8 cellular contexts compared by ENCODE assay signal in the genomic region with DNA sequence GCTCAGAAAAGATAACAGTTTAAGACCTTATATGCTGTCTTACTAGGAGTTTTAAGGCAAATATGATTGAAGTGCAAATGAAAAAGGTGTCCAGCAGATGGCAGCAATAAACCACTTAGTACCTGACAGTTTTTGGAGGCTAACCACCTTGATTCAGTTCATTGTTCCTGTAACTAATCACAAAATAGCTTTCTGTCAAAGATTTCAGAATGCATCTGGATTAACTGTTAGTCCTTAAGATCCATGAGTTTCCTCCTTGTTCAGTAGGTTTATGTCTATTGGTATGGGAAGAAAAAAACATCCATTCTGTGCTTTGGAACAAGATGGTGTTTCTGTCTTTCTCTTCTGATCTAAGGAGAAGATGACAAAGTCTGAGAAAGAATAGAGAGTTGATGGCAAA. TPM values are rescaled to one million over a fixed set of nuclear protein-coding genes. Genes with fewer than 3 reads are reported as not detected.
DNase-seq lines count a peak whose midpoint lies in the region; ATAC-seq and TF ChIP-seq lines count a peak whose summit lies in the region.

No MANE protein-coding gene starts in this region.

- no peak overlapping the region for H3K27ac ChIP-seq in WERI-Rb-1
- no peak overlapping the region for H3K27ac ChIP-seq in prostate gland

- no peaks in the 10 kb centered on the region for H3K4me1 ChIP-seq in prostate gland (replicated peaks)

- peak; percentile 28 for DNase-seq in activated T-cell treated with anti-CD3 and anti-CD28 coated beads for 24 hours (ENCODE audit: low read depth)
- no peak for DNase-seq in activated T-cell treated with anti-CD3 and anti-CD28 coated beads, Interleukin-2, amount 50 U/mL, for 1 hour
- DNase-seq in NCI-H146 treated with DMSO at 0.1 percent for 48 hours (lab: John Stamatoyannopoulos, UW; ENCODE audit: unreplicated experiment): peak; percentile 48
- peak; percentile 20 for DNase-seq in WERI-Rb-1
- DNase-seq in fibroblast of the conjunctiva (ENCODE audit: low read depth): peak; percentile 49
- peak; percentile 59 for DNase-seq in prostate gland (ENCODE audit: low spot score)

- ATAC-seq in GM21528 (IDR thresholded peaks at IDR 0.05; ENCODE audit: low FRiP score, unreplicated experiment) (peak; percentile 79), HG03025 (IDR thresholded peaks at IDR 0.05; ENCODE audit: low FRiP score, unreplicated experiment) (no peak)

- H3K9me3 ChIP-seq in WERI-Rb-1 (ENCODE audit: severe bottlenecking) (no peaks in the 10 kb centered on the region), prostate gland (no peaks in the 10 kb centered on the region)

- H3K27me3 ChIP-seq in WERI-Rb-1 (ENCODE audit: insufficient read depth, low read depth, severe bottlenecking): no peaks in the 10 kb centered on the region
- no peaks in the 10 kb centered on the region for H3K27me3 ChIP-seq in prostate gland (replicated peaks; ENCODE audit: insufficient read depth)

- no peak for TF ChIP-seq POLR2A in prostate gland (IDR thresholded peaks at IDR 0.05)

- intact Hi-C loops in prostate gland (cut with DNase I): loop anchor here (1.0 to 5.0 kb wide), 2 partner anchors 108 to 162 kb away; no protein-coding TSS in a partner anchor

- H3K4me3 ChIP-seq in WERI-Rb-1 (ENCODE audit: low read depth, low read length) (no peak overlapping the region), prostate gland (no peak overlapping the region)

- peak; percentile 53 for TF ChIP-seq CTCF in WERI-Rb-1 (IDR thresholded peaks at IDR 0.05; ENCODE audit: low read depth, low read length)
- TF ChIP-seq CTCF in prostate gland (IDR thresholded peaks at IDR 0.05): peak; percentile 55 to 86 (median 84)

- peaks cover 16% of the 10 kb centered on the region for H3K36me3 ChIP-seq in WERI-Rb-1
- no peaks in the 10 kb centered on the region for H3K36me3 ChIP-seq in prostate gland

RNA-seq across cellular contexts. Expression of a gene that starts 46.6 kb away (rescaled TPM):
- total RNA-seq in prostate gland: 10 to 100 TPM; 30.4 to 53.6 TPM
